In genomic region chr11:29159552-29160465, GRCh38 we compare ENCODE assay signal across 8 cellular contexts.
A peak's percentile ranks its signal among the peaks of the same experiment; 100 is the strongest.
DNase-seq lines count a peak whose midpoint lies in the region; ATAC-seq, FAIRE-seq and TF ChIP-seq lines count a peak whose summit lies in the region.

No MANE protein-coding gene starts in this region.

- peaks cover 6% of the 10 kb centered on the region for H3K9me3 Mint-ChIP-seq in activated naive CD4-positive, alpha-beta T cell treated with anti-CD3 and anti-CD28 coated beads for 36 hours
- H3K9me3 Mint-ChIP-seq in activated naive CD4-positive, alpha-beta T cell treated with anti-CD3 and anti-CD28 coated beads, Interleukin-2, amount 10 ng/mL, durations not matched to agents 7 days and 5 days, result no peaks in the 10 kb centered on the region

- WGBS in smooth muscle cell (ENCODE audit: low lambda C conversion rate), result 55% methylated on average over 6 of the region's 6 CpGs

- DNase-seq in activated naive CD4-positive, alpha-beta T cell treated with anti-CD3 and anti-CD28 coated beads for 36 hours, result peak; percentile 5
- no peak for DNase-seq in activated naive CD4-positive, alpha-beta T cell treated with anti-CD3 and anti-CD28 coated beads, Interleukin-2, amount 10 ng/mL, durations not matched to agents 7 days and 5 days
- peak; percentile 12 for DNase-seq in H54 (ENCODE audit: insufficient read length, low spot score)
- DNase-seq in foreskin melanocyte, result peak; percentile 59
- DNase-seq in smooth muscle cell (lab: John Stamatoyannopoulos, UW; ENCODE audit: unreplicated experiment), result no peak
- DNase-seq in NCI-H2227 (lab: John Stamatoyannopoulos, UW; ENCODE audit: unreplicated experiment), result no peak

- peak; percentile 96 for ATAC-seq in SK-N-SH treated with all-trans-retinoic acid at 6 μM for 48 hours

- TF ChIP-seq CTCF in LNCAP (IDR thresholded peaks at IDR 0.05) (peak; percentile 79), smooth muscle cell (IDR thresholded peaks at IDR 0.05; ENCODE audit: borderline replicate concordance, insufficient read depth, poor library complexity, severe bottlenecking) (peak; percentile 75)

- no peak overlapping the region for H2AFZ ChIP-seq in smooth muscle cell (ENCODE audit: low read depth)

- intact Hi-C loops in activated naive CD4-positive, alpha-beta T cell treated with anti-CD3 and anti-CD28 coated beads for 36 hours (cut with micrococcal nuclease), result no loop called here

- no peak overlapping the region for H3K27ac ChIP-seq in smooth muscle cell (ENCODE audit: low read depth)

- no peak overlapping the region for H3K27ac Mint-ChIP-seq in activated naive CD4-positive, alpha-beta T cell treated with anti-CD3 and anti-CD28 coated beads for 36 hours
- no peak overlapping the region for H3K27ac Mint-ChIP-seq in activated naive CD4-positive, alpha-beta T cell treated with anti-CD3 and anti-CD28 coated beads, Interleukin-2, amount 10 ng/mL, durations not matched to agents 7 days and 5 days

- no peak overlapping the region for H3K4me3 Mint-ChIP-seq in activated naive CD4-positive, alpha-beta T cell treated with anti-CD3 and anti-CD28 coated beads for 36 hours
- H3K4me3 Mint-ChIP-seq in activated naive CD4-positive, alpha-beta T cell treated with anti-CD3 and anti-CD28 coated beads, Interleukin-2, amount 10 ng/mL, durations not matched to agents 7 days and 5 days, result no peak overlapping the region

- H3K27me3 ChIP-seq in smooth muscle cell (ENCODE audit: low read depth), result no peaks in the 10 kb centered on the region

- no peaks in the 10 kb centered on the region for H3F3A ChIP-seq in smooth muscle cell (ENCODE audit: low read depth)

- no peaks in the 10 kb centered on the region for H3K4me1 Mint-ChIP-seq in activated naive CD4-positive, alpha-beta T cell treated with anti-CD3 and anti-CD28 coated beads for 36 hours (ENCODE audit: low read depth)
- H3K4me1 Mint-ChIP-seq in activated naive CD4-positive, alpha-beta T cell treated with anti-CD3 and anti-CD28 coated beads, Interleukin-2, amount 10 ng/mL, durations not matched to agents 7 days and 5 days, result no peaks in the 10 kb centered on the region

- CTCF ChIA-PET in activated naive CD4-positive, alpha-beta T cell treated with anti-CD3 and anti-CD28 coated beads for 36 hours (lab: Charles Lee), result interaction anchor here (1.2 kb wide), 1 partner anchor 1461 kb away, joined by 4 read pairs; no protein-coding TSS in a partner anchor
- CTCF ChIA-PET in activated naive CD4-positive, alpha-beta T cell treated with anti-CD3 and anti-CD28 coated beads, Interleukin-2, amount 10 ng/mL, durations not matched to agents 7 days and 5 days (lab: Charles Lee), result interaction anchor here (0.7 to 1.6 kb wide), 2 partner anchors 439 to 1461 kb away, joined by 3 to 6 read pairs; no protein-coding TSS in a partner anchor

- no peak for TF ChIP-seq POLR2A in H54 (IDR thresholded peaks at IDR 0.05; ENCODE audit: low read depth, low read length)

- H4K20me1 ChIP-seq in smooth muscle cell (ENCODE audit: low read depth), result no peaks in the 10 kb centered on the region

- H3K36me3 Mint-ChIP-seq in activated naive CD4-positive, alpha-beta T cell treated with anti-CD3 and anti-CD28 coated beads for 36 hours (ENCODE audit: low read depth), result peaks cover 1% of the 10 kb centered on the region
- no peaks in the 10 kb centered on the region for H3K36me3 Mint-ChIP-seq in activated naive CD4-positive, alpha-beta T cell treated with anti-CD3 and anti-CD28 coated beads, Interleukin-2, amount 10 ng/mL, durations not matched to agents 7 days and 5 days

- H3K36me3 ChIP-seq in smooth muscle cell (ENCODE audit: low read depth), result no peaks in the 10 kb centered on the region

- H3K9me3 ChIP-seq in smooth muscle cell (replicated peaks; ENCODE audit: low read depth), result no peaks in the 10 kb centered on the region

- no peak overlapping the region for H3K9ac ChIP-seq in smooth muscle cell (ENCODE audit: low read depth)

- peak; percentile 89 for FAIRE-seq in H54 (lab: Jason Lieb, UNC)

- no peaks in the 10 kb centered on the region for H3K27me3 Mint-ChIP-seq in activated naive CD4-positive, alpha-beta T cell treated with anti-CD3 and anti-CD28 coated beads for 36 hours (ENCODE audit: low read depth)
- H3K27me3 Mint-ChIP-seq in activated naive CD4-positive, alpha-beta T cell treated with anti-CD3 and anti-CD28 coated beads, Interleukin-2, amount 10 ng/mL, durations not matched to agents 7 days and 5 days, result no peaks in the 10 kb centered on the region

- no peaks in the 10 kb centered on the region for H3K79me2 ChIP-seq in smooth muscle cell (ENCODE audit: low read depth)

- H3K4me3 ChIP-seq in smooth muscle cell, result no peak overlapping the region

- H3K4me1 ChIP-seq in smooth muscle cell (ENCODE audit: low read depth), result no peaks in the 10 kb centered on the region

- no peak overlapping the region for H3K4me2 ChIP-seq in smooth muscle cell

TF ChIP-seq in SK-N-SH treated with all-trans-retinoic acid at 6 μM for 48 hours, 23 proteins besides CTCF, POLR2A, EP300 and RAD21:
- TF ChIP-seq CSDC2 (CRISPR knock-in tag; IDR thresholded peaks at IDR 0.05), result no peak
- no peak for TF ChIP-seq ZC3H10 (CRISPR knock-in tag; IDR thresholded peaks at IDR 0.05)
- no peak for TF ChIP-seq ZNF70 (CRISPR knock-in tag; IDR thresholded peaks at IDR 0.05)
- TF ChIP-seq ZNF8 (CRISPR knock-in tag; IDR thresholded peaks at IDR 0.05), result no peak
- TF ChIP-seq ZFP30 (CRISPR knock-in tag; IDR thresholded peaks at IDR 0.05), result no peak
- no peak for TF ChIP-seq TSHZ2 (CRISPR knock-in tag; IDR thresholded peaks at IDR 0.05)
- no peak for TF ChIP-seq ESRRG (CRISPR knock-in tag; IDR thresholded peaks at IDR 0.05)
- no peak for TF ChIP-seq BACH2 (CRISPR knock-in tag; IDR thresholded peaks at IDR 0.05; ENCODE audit: borderline replicate concordance)
- TF ChIP-seq PATZ1 (CRISPR knock-in tag; IDR thresholded peaks at IDR 0.05; ENCODE audit: borderline replicate concordance), result no peak
- TF ChIP-seq TCF4 (CRISPR knock-in tag; IDR thresholded peaks at IDR 0.05; ENCODE audit: borderline replicate concordance), result no peak

Comparison
In these comparisons a context has a peak if more than half of its experiments do, and no peak if none do; other contexts are left out.
1. DNase-seq: peak in activated naive CD4-positive, alpha-beta T cell treated with anti-CD3 and anti-CD28 coated beads for 36 hours (single experiment), H54 (single experiment) and foreskin melanocyte (single experiment); none in activated naive CD4-positive, alpha-beta T cell treated with anti-CD3 and anti-CD28 coated beads, Interleukin-2, amount 10 ng/mL, durations not matched to agents 7 days and 5 days (single experiment), smooth muscle cell (single experiment) and NCI-H2227 (single experiment).